Comparison of ENCODE assay signal across 21 cellular contexts in the genomic region with DNA sequence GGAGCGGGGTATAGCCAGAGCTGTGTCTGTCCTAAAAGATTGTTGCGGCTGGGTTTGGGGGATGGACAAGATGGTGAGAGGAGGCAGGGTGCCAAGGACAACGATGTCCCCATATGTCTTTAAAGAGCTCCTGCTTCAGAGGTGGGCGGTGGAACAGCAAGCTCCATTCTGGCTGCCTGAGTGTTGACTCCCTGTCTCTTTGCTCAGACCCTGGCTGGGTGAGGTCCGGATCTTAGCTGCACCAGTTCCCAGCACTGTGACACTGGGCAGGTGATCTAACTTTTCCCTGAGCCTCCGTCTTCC. TPM values are rescaled to one million over a fixed set of nuclear protein-coding genes. Genes with fewer than 3 reads are reported as not detected.
"Had no signal": no experiment of that assay in that cellular context is flagged by ENCODE, and none has a peak within 500 bp of the region (broad histone marks: within the 10 kb centered on the region; RNA-seq: fewer than 3 reads in every experiment).

No MANE protein-coding gene starts in this region.

- H3K4me1 ChIP-seq: foreskin keratinocyte, heart left ventricle, pancreas, prostate gland, right lobe of liver, testis had no signal

- H3K4me1 Mint-ChIP-seq: central memory CD8-positive, alpha-beta T cell; stimulated activated naive CD8-positive, alpha-beta T cell treated with anti-CD3 and anti-CD28 coated beads, Interleukin-15, amount 100 ng/mL, for 72 hours had no signal

- ATAC-seq: effector memory CD8-positive, alpha-beta T cell; foreskin keratinocyte; heart left ventricle; left colon; mucosa of descending colon; naive thymus-derived CD8-positive, alpha-beta T cell; pancreas; right lobe of liver; stimulated activated naive B cell treated with anti-CD40 and anti-IgM and Interleukin-4, amounts not matched to agents 10 μg/mL and 1 μg/mL and 100 μg/mL, for 72 hours; stimulated activated naive CD8-positive, alpha-beta T cell treated with anti-CD3 and anti-CD28 coated beads, Interleukin-15, amount 100 ng/mL, for 72 hours had no signal

- H3K9me3 ChIP-seq: mucosa of descending colon, pancreas, prostate gland, right lobe of liver, testis, transverse colon had no signal

- DNase-seq: effector memory CD8-positive, alpha-beta T cell; foreskin keratinocyte; heart left ventricle; hippocampal formation; left colon; mucosa of descending colon; naive thymus-derived CD8-positive, alpha-beta T cell; nucleus accumbens; pancreas; right lobe of liver; stimulated activated CD4-positive, alpha-beta T cell treated with anti-CD3 and anti-CD28 coated beads, Interleukin-4, amount 100 ng/mL, for 1 hour; stimulated activated naive B cell treated with anti-CD40 and anti-IgM and Interleukin-4, amounts not matched to agents 10 μg/mL and 1 μg/mL and 100 μg/mL, for 72 hours; stimulated activated naive CD8-positive, alpha-beta T cell treated with anti-CD3 and anti-CD28 coated beads, Interleukin-15, amount 100 ng/mL, for 72 hours; testis; transverse colon had no signal

- H3K4me3 ChIP-seq: heart left ventricle, mucosa of descending colon, pancreas, prostate gland, right lobe of liver, testis, transverse colon had no signal

- H3K4me3 Mint-ChIP-seq: central memory CD8-positive, alpha-beta T cell; effector memory CD8-positive, alpha-beta T cell; naive thymus-derived CD8-positive, alpha-beta T cell; neural crest cell; stimulated activated naive B cell treated with anti-CD40 and anti-IgM and Interleukin-4, amounts not matched to agents 10 μg/mL and 1 μg/mL and 100 μg/mL, for 72 hours; stimulated activated naive CD8-positive, alpha-beta T cell treated with anti-CD3 and anti-CD28 coated beads, Interleukin-15, amount 100 ng/mL, for 72 hours had no signal

- H3K9me3 Mint-ChIP-seq: central memory CD8-positive, alpha-beta T cell; effector memory CD8-positive, alpha-beta T cell; neural crest cell had no signal

- H3K27me3 ChIP-seq: right lobe of liver, testis, transverse colon had no signal

- H3K27ac ChIP-seq: epithelial cell of prostate, foreskin keratinocyte, heart left ventricle, pancreas, prostate gland, right lobe of liver, testis, transverse colon had no signal

- H3K27ac Mint-ChIP-seq: naive thymus-derived CD8-positive, alpha-beta T cell; stimulated activated naive B cell treated with anti-CD40 and anti-IgM and Interleukin-4, amounts not matched to agents 10 μg/mL and 1 μg/mL and 100 μg/mL, for 72 hours had no signal

- H3K36me3 Mint-ChIP-seq: stimulated activated naive B cell treated with anti-CD40 and anti-IgM and Interleukin-4, amounts not matched to agents 10 μg/mL and 1 μg/mL and 100 μg/mL, for 72 hours had no signal

- H3K36me3 ChIP-seq: heart left ventricle, pancreas, prostate gland, right lobe of liver, transverse colon had no signal

RNA-seq across cellular contexts. Expression of a gene that starts 8.3 kb away (rescaled TPM):
- total RNA-seq: foreskin keratinocyte; glomerular endothelial cell; lung microvascular endothelial cell; naive thymus-derived CD8-positive, alpha-beta T cell; right lobe of liver had no signal
- polyA plus RNA-seq: foreskin keratinocyte; heart left ventricle; naive thymus-derived CD8-positive, alpha-beta T cell had no signal
